ENCODE assay signal across 8 cellular contexts in the genomic region with DNA sequence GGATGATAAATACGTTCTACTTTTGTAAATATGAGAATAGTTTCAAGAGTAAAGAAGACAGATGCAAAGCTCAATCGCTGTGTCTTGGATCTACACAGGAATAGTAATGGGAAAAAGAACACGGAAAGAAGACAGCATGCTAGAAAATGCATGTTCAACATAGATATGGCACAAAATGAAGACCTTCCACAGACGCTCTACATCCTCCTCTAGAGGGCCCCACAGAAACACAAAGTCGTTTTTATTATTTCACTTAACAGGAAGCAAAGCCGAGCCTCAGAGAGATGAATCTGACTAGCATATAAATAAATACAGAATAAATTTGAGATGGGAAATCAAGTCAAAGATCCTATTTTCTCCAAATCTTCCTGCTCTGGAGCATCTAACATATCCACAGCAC.
DNase-seq lines count a peak whose midpoint lies in the region; ATAC-seq, FAIRE-seq and TF ChIP-seq lines count a peak whose summit lies in the region.

No MANE protein-coding gene starts in this region.

- DNase-seq in GM13977 (ENCODE audit: low spot score) (peak; percentile 19), KBM-7 (peak; percentile 34), cardiac fibroblast (ENCODE audit: low read depth in 2 of 2) (peak; percentile 71 to 74), pancreas (no peak), superior temporal gyrus (ENCODE audit: extremely low spot score) (no peak)
- no peak for DNase-seq in activated CD4-positive, CD25-positive, alpha-beta regulatory T cell treated with anti-CD3 and anti-CD28 coated beads, Interleukin-2, amount 50 U/mL, for 72 hours

- H3K27me3 ChIP-seq in pancreas: no peaks in the 10 kb centered on the region

- H3K36me3 ChIP-seq in pancreas: no peaks in the 10 kb centered on the region

- H3K9me3 ChIP-seq in pancreas: no peaks in the 10 kb centered on the region

- WGBS in pancreas, 2 donors: 68 to 71% methylated on average over 6 of the region's 6 CpGs

- intact Hi-C loops in pancreas (cut with DNase I): no loop called here

- peak; percentile 53 for TF ChIP-seq CTCF in GM13977 (IDR thresholded peaks at IDR 0.05; ENCODE audit: extremely low read depth, insufficient read depth, missing control alignments)
- TF ChIP-seq CTCF in cardiac fibroblast (IDR thresholded peaks at IDR 0.05; ENCODE audit: low read depth, low read length): peak; percentile 67
- no peak for TF ChIP-seq CTCF in pancreas (IDR thresholded peaks at IDR 0.05)

- H3K4me3 ChIP-seq in cardiac fibroblast (replicated peaks in 1 of 2; ENCODE audit: low read depth in 2 of 2, low read length in 2 of 2) (no peak overlapping the region), pancreas (no peak overlapping the region)

- in situ Hi-C loops in GM13977 (cut with MboI; ENCODE audit: low pct_unique_long_range_greater_than_20kb, low sequenced_read_pairs, unreplicated experiment) (loop anchor here (25.0 kb wide), 1 partner anchor 115 kb away; no protein-coding TSS in a partner anchor), KBM-7 (cut with MboI; ENCODE audit: low pct_unique_long_range_greater_than_20kb, low sequenced_read_pairs) (no loop called here)

- H3K27ac ChIP-seq in pancreas: no peak overlapping the region

- peak in 3 of 4 donors; percentile 42 to 66 (median 57) for ATAC-seq in pancreas
- no peak for ATAC-seq in GM19351 (IDR thresholded peaks at IDR 0.05; ENCODE audit: unreplicated experiment)

- H3K4me1 ChIP-seq in pancreas: peaks cover under 1 to 3% (median 2%) of the 10 kb centered on the region in 3 donors

- FAIRE-seq in A204.1 (lab: Jason Lieb, UNC): peak; percentile 34
- no peak for FAIRE-seq in pancreas (lab: Jason Lieb, UNC)

Comparison
In these comparisons a context has a peak if more than half of its experiments do, and no peak if none do; other contexts are left out.
1. DNase-seq: peak in GM13977 (single experiment), KBM-7 (single experiment) and cardiac fibroblast (2 of 2); none in pancreas (0 of 6), activated CD4-positive, CD25-positive, alpha-beta regulatory T cell treated with anti-CD3 and anti-CD28 coated beads, Interleukin-2, amount 50 U/mL, for 72 hours (single experiment) and superior temporal gyrus (single experiment).
2. CTCF ChIP-seq: peak in GM13977 (single experiment) and cardiac fibroblast (single experiment); none in pancreas (0 of 4).